ENCODE assay signal across 8 cellular contexts in the genomic region with DNA sequence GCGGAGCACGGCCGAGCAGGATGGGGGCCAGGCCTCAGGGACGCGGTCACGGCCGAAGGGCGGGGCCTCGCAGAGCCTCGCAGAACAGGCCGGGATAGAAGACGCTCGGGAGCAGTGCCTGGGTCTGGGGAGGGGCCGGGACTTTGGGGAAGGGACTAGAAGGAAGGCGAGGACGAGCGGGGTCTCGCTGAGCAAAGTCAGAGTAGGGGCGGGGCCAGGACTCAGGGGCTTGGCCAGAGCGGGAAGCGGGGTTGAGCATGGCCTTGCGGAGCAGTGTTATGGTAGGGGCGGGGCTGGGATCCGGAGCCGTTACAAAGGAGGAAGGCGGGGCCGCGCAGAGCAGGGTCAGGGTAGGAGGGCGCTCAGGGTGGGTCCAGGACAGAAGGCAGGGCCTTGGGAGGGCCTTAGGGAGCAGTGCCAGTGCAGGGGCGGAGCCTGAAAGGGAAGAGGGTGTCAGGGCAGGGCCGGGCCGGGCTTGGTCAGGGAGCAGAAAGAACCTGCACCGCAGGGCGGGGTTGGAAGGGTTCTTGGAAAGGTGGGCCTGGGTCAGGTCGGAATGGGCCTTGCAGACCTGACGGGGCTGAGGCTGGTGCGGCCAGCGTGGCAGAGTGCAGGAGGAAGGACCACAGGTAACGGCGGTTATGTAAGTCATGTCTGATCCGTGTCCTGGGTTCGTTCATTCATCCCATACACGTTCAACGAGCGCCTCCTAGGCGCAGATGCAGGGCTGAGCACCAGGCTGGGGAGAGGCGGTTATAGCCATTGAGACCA. TPM values are rescaled to one million over a fixed set of nuclear protein-coding genes. Genes with fewer than 3 reads are reported as not detected.
DNase-seq lines count a peak whose midpoint lies in the region; ATAC-seq lines count a peak whose summit lies in the region.

No MANE protein-coding gene starts in this region.

- H3K4me1 ChIP-seq in HUES6 (ENCODE audit: control insufficient read depth, insufficient read depth, low read length) (no peaks in the 10 kb centered on the region; the same call in 1 of the 2 replicates), muscle layer of duodenum (ENCODE audit: control insufficient read depth in 1 of 2, insufficient read depth in 2 of 2, low read length in 2 of 2) (peaks cover 0 to 14% of the 10 kb centered on the region in 2 donors)

- DNase-seq in DMS 273 (lab: John Stamatoyannopoulos, UW; ENCODE audit: unreplicated experiment): peak; percentile 94
- peak; percentile 98 for DNase-seq in OCI-M1 (lab: John Stamatoyannopoulos, UW)
- peak; percentile 85 for DNase-seq in activated T-cell treated with anti-CD3 and anti-CD28 coated beads for 48 hours (ENCODE audit: low read depth)
- peak; percentile 64 for DNase-seq in stimulated activated CD8-positive, alpha-beta memory T cell treated with anti-CD3 and anti-CD28 coated beads, Interleukin-7, amount 100 ng/mL, for 24 hours (ENCODE audit: low read depth)

- H3K36me3 ChIP-seq in HUES6 (ENCODE audit: control insufficient read depth, insufficient read depth, low read length): peaks cover 22% of the 10 kb centered on the region
- peaks cover under 1 to 26% of the 10 kb centered on the region in 2 donors for H3K36me3 ChIP-seq in muscle layer of duodenum (ENCODE audit: control insufficient read depth in 1 of 2, insufficient read depth in 2 of 2, low read length in 2 of 2)

- H3K4me3 ChIP-seq in HUES6 (ENCODE audit: low read depth, low read length) (peak overlapping the region; percentile 64), muscle layer of duodenum (ENCODE audit: low read depth in 1 of 2, low read length in 2 of 2) (peak overlapping the region; percentile 64 to 69)

- H3K27ac ChIP-seq in HUES6 (ENCODE audit: low read depth, low read length) (no peak overlapping the region), muscle layer of duodenum (ENCODE audit: low read length) (no peak overlapping the region)

- ATAC-seq in GM21423 (IDR thresholded peaks at IDR 0.05; ENCODE audit: unreplicated experiment) (peak; percentile 77), esophagus mucosa (peak; percentile 83)

- H3K9ac ChIP-seq in HUES6 (ENCODE audit: low read length): peak overlapping the region; percentile 40

- H3K9me3 ChIP-seq in HUES6 (ENCODE audit: control insufficient read depth, insufficient read depth, low read depth, low read length) (no peaks in the 10 kb centered on the region), muscle layer of duodenum (ENCODE audit: control insufficient read depth in 1 of 2, low read length in 2 of 2) (no peaks in the 10 kb centered on the region)

- H3K27me3 ChIP-seq in HUES6 (ENCODE audit: control insufficient read depth, insufficient read depth, low read length) (peaks cover 8% of the 10 kb centered on the region; the same call in 1 of the 2 replicates), muscle layer of duodenum (ENCODE audit: low read depth, low read length) (no peaks in the 10 kb centered on the region)

RNA-seq across cellular contexts. Expression of gene ATP8B3, which starts 0.5 kb away (rescaled TPM):
- 1.8 TPM for total RNA-seq in esophagus mucosa

RNA-seq across cellular contexts. Expression of gene REXO1, which starts 35.7 kb away (rescaled TPM):
- total RNA-seq in esophagus mucosa: 16.9 TPM

RNA-seq across cellular contexts. Expression of gene KLF16, which starts 50.8 kb away (rescaled TPM):
- 23.4 TPM for total RNA-seq in esophagus mucosa

RNA-seq across cellular contexts. Expression of gene ONECUT3, which starts 59.3 kb away (rescaled TPM):
- total RNA-seq in esophagus mucosa: not detected
